Comparison of ENCODE assay signal across 1 cellular context in genomic region chr6:166361080-166361429, GRCh38.
TF ChIP-seq lines count a peak whose summit lies in the region.

No MANE protein-coding gene starts in this region.

TF ChIP-seq in HepG2, 621 proteins besides CTCF, POLR2A, EP300 and RAD21 (continued from another document and continues in another):
- TF ChIP-seq BRF2 (CRISPR knock-in tag; IDR thresholded peaks at IDR 0.05) = no peak
- TF ChIP-seq, protein P1, sequence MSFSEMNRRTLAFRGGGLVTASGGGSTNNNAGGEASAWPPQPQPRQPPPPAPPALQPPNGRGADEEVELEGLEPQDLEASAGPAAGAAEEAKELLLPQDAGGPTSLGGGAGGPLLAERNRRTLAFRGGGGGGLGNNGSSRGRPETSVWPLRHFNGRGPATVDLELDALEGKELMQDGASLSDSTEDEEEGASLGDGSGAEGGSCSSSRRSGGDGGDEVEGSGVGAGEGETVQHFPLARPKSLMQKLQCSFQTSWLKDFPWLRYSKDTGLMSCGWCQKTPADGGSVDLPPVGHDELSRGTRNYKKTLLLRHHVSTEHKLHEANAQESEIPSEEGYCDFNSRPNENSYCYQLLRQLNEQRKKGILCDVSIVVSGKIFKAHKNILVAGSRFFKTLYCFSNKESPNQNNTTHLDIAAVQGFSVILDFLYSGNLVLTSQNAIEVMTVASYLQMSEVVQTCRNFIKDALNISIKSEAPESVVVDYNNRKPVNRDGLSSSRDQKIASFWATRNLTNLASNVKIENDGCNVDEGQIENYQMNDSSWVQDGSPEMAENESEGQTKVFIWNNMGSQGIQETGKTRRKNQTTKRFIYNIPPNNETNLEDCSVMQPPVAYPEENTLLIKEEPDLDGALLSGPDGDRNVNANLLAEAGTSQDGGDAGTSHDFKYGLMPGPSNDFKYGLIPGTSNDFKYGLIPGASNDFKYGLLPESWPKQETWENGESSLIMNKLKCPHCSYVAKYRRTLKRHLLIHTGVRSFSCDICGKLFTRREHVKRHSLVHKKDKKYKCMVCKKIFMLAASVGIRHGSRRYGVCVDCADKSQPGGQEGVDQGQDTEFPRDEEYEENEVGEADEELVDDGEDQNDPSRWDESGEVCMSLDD (CRISPR knock-in tag; IDR thresholded peaks at IDR 0.05; ENCODE audit: borderline replicate concordance) = peak; percentile 78; the same call in 1 of the 2 replicates
- TF ChIP-seq ZNF577 (CRISPR knock-in tag; IDR thresholded peaks at IDR 0.05; ENCODE audit: borderline replicate concordance, low read depth) = no peak
- TF ChIP-seq STAT6 (CRISPR knock-in tag; IDR thresholded peaks at IDR 0.05; ENCODE audit: borderline replicate concordance) = peak; percentile 96; the same call in 1 of the 2 replicates
- no peak for TF ChIP-seq EZH2 (conservative IDR thresholded peaks at IDR 0.05; ENCODE audit: low read depth, low read length)
- no peak for TF ChIP-seq ZNF326 (CRISPR knock-in tag; IDR thresholded peaks at IDR 0.05; ENCODE audit: borderline replicate concordance)
- 0 out of 2 replicates have a peak, but pooled peaks have one; percentile 52 for TF ChIP-seq ZNF367 (CRISPR knock-in tag; IDR thresholded peaks at IDR 0.05; ENCODE audit: borderline replicate concordance)
- TF ChIP-seq, protein P2, sequence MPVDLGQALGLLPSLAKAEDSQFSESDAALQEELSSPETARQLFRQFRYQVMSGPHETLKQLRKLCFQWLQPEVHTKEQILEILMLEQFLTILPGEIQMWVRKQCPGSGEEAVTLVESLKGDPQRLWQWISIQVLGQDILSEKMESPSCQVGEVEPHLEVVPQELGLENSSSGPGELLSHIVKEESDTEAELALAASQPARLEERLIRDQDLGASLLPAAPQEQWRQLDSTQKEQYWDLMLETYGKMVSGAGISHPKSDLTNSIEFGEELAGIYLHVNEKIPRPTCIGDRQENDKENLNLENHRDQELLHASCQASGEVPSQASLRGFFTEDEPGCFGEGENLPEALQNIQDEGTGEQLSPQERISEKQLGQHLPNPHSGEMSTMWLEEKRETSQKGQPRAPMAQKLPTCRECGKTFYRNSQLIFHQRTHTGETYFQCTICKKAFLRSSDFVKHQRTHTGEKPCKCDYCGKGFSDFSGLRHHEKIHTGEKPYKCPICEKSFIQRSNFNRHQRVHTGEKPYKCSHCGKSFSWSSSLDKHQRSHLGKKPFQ (CRISPR knock-in tag; IDR thresholded peaks at IDR 0.05; ENCODE audit: insufficient replicate concordance) = no peak
- peak; percentile 99 for TF ChIP-seq RXRB (CRISPR knock-in tag; IDR thresholded peaks at IDR 0.05; ENCODE audit: borderline replicate concordance)
- TF ChIP-seq GTF3A (CRISPR knock-in tag; conservative IDR thresholded peaks at IDR 0.05) = no peak
- TF ChIP-seq ZNF782 (CRISPR knock-in tag; IDR thresholded peaks at IDR 0.05; ENCODE audit: borderline replicate concordance) = no peak
- TF ChIP-seq ZNF230 (CRISPR knock-in tag; IDR thresholded peaks at IDR 0.05) = 0 out of 2 replicates have a peak, but pooled peaks have one; percentile 82
- TF ChIP-seq THAP11 (CRISPR knock-in tag; IDR thresholded peaks at IDR 0.05) = peak; percentile 88
- TF ChIP-seq ZNF674 (CRISPR knock-in tag; IDR thresholded peaks at IDR 0.05; ENCODE audit: low read depth) = no peak
- TF ChIP-seq, protein P3, sequence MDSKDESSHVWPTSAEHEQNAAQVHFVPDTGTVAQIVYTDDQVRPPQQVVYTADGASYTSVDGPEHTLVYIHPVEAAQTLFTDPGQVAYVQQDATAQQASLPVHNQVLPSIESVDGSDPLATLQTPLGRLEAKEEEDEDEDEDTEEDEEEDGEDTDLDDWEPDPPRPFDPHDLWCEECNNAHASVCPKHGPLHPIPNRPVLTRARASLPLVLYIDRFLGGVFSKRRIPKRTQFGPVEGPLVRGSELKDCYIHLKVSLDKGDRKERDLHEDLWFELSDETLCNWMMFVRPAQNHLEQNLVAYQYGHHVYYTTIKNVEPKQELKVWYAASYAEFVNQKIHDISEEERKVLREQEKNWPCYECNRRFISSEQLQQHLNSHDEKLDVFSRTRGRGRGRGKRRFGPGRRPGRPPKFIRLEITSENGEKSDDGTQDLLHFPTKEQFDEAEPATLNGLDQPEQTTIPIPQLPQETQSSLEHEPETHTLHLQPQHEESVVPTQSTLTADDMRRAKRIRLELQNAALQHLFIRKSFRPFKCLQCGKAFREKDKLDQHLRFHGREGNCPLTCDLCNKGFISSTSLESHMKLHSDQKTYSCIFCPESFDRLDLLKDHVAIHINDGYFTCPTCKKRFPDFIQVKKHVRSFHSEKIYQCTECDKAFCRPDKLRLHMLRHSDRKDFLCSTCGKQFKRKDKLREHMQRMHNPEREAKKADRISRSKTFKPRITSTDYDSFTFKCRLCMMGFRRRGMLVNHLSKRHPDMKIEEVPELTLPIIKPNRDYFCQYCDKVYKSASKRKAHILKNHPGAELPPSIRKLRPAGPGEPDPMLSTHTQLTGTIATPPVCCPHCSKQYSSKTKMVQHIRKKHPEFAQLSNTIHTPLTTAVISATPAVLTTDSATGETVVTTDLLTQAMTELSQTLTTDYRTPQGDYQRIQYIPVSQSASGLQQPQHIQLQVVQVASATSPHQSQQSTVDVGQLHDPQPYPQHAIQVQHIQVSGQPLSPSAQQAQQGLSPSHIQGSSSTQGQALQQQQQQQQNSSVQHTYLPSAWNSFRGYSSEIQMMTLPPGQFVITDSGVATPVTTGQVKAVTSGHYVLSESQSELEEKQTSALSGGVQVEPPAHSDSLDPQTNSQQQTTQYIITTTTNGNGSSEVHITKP (CRISPR knock-in tag; IDR thresholded peaks at IDR 0.05; ENCODE audit: low read depth) = no peak
- no peak for TF ChIP-seq SMARCE1 (IDR thresholded peaks at IDR 0.05; ENCODE audit: borderline replicate concordance)
- TF ChIP-seq SNRNP70 (IDR thresholded peaks at IDR 0.05; ENCODE audit: low read depth, low read length) = no peak
- TF ChIP-seq ZFP90 (CRISPR knock-in tag; IDR thresholded peaks at IDR 0.05; ENCODE audit: borderline replicate concordance) = peak; percentile 97
- TF ChIP-seq WIZ (CRISPR knock-in tag; IDR thresholded peaks at IDR 0.05) = peak; percentile 91; the same call in 1 of the 2 replicates
- TF ChIP-seq ZNF496 (CRISPR knock-in tag; IDR thresholded peaks at IDR 0.05; ENCODE audit: insufficient replicate concordance) = no peak
- peak; percentile 89 for TF ChIP-seq PHF5A (CRISPR knock-in tag; IDR thresholded peaks at IDR 0.05; ENCODE audit: low read depth, unreplicated experiment)
- no peak for TF ChIP-seq ZNF713 (CRISPR knock-in tag; IDR thresholded peaks at IDR 0.05)
- TF ChIP-seq ZNF513 (CRISPR knock-in tag; conservative IDR thresholded peaks at IDR 0.05) = no peak
- TF ChIP-seq ZFAT (CRISPR knock-in tag; conservative IDR thresholded peaks at IDR 0.05) = 0 out of 2 replicates have a peak, but pooled peaks have one; percentile 49
- TF ChIP-seq, protein P4, sequence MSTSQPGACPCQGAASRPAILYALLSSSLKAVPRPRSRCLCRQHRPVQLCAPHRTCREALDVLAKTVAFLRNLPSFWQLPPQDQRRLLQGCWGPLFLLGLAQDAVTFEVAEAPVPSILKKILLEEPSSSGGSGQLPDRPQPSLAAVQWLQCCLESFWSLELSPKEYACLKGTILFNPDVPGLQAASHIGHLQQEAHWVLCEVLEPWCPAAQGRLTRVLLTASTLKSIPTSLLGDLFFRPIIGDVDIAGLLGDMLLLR (CRISPR knock-in tag; IDR thresholded peaks at IDR 0.05) = 0 out of 2 replicates have a peak, but pooled peaks have one; percentile 71
- peak; percentile 95 for TF ChIP-seq MEIS1 (CRISPR knock-in tag; IDR thresholded peaks at IDR 0.05; ENCODE audit: borderline replicate concordance)
- no peak for TF ChIP-seq ZNF672 (CRISPR knock-in tag; IDR thresholded peaks at IDR 0.05)
- no peak; the same call in 1 of the 2 replicates for TF ChIP-seq GTF2F1 (IDR thresholded peaks at IDR 0.05; ENCODE audit: low read length)
- TF ChIP-seq ZNF180 (CRISPR knock-in tag; IDR thresholded peaks at IDR 0.05; ENCODE audit: borderline replicate concordance, low read depth) = no peak
- peak; percentile 76; the same call in 1 of the 2 replicates for TF ChIP-seq HOXA9 (CRISPR knock-in tag; IDR thresholded peaks at IDR 0.05; ENCODE audit: borderline replicate concordance)
- TF ChIP-seq GFI1 (CRISPR knock-in tag; IDR thresholded peaks at IDR 0.05; ENCODE audit: borderline replicate concordance) = 0 out of 2 replicates have a peak, but pooled peaks have one; percentile 74
- TF ChIP-seq HCFC1 (IDR thresholded peaks at IDR 0.05; ENCODE audit: low read depth, low read length) = no peak
- TF ChIP-seq ZEB1 (IDR thresholded peaks at IDR 0.05; ENCODE audit: insufficient replicate concordance, low read depth) = peak; percentile 32
- TF ChIP-seq DR1 (CRISPR knock-in tag; IDR thresholded peaks at IDR 0.05) = no peak
- 0 out of 2 replicates have a peak, but pooled peaks have one; percentile 52 for TF ChIP-seq RFX5 (IDR thresholded peaks at IDR 0.05; ENCODE audit: low read depth, low read length)
- no peak for TF ChIP-seq SP2 (CRISPR knock-in tag; IDR thresholded peaks at IDR 0.05)
- peak; percentile 93 for TF ChIP-seq NFKBIZ (CRISPR knock-in tag; IDR thresholded peaks at IDR 0.05)
- peak; percentile 98; the same call in 1 of the 2 replicates for TF ChIP-seq IRF2 (CRISPR knock-in tag; IDR thresholded peaks at IDR 0.05)
- TF ChIP-seq IRF9 (CRISPR knock-in tag; IDR thresholded peaks at IDR 0.05; ENCODE audit: borderline replicate concordance) = peak; percentile 85
- TF ChIP-seq ARID3A (IDR thresholded peaks at IDR 0.05; ENCODE audit: low read depth, low read length) = peak; percentile 86
- TF ChIP-seq, protein P5, sequence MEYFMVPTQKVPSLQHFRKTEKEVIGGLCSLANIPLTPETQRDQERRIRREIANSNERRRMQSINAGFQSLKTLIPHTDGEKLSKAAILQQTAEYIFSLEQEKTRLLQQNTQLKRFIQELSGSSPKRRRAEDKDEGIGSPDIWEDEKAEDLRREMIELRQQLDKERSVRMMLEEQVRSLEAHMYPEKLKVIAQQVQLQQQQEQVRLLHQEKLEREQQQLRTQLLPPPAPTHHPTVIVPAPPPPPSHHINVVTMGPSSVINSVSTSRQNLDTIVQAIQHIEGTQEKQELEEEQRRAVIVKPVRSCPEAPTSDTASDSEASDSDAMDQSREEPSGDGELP (IDR thresholded peaks at IDR 0.05; ENCODE audit: borderline replicate concordance, low read depth) = peak; percentile 60
- TF ChIP-seq DPF2 (CRISPR knock-in tag; IDR thresholded peaks at IDR 0.05; ENCODE audit: borderline replicate concordance, low read depth) = peak; percentile 88; the same call in 1 of the 2 replicates
- peak; percentile 88; the same call in 1 of the 2 replicates for TF ChIP-seq HMG20B (CRISPR knock-in tag; conservative IDR thresholded peaks at IDR 0.05)
- TF ChIP-seq LBX2 (CRISPR knock-in tag; IDR thresholded peaks at IDR 0.05; ENCODE audit: borderline replicate concordance) = no peak
